In genomic region chr5:172283020-172283861, GRCh38 we compare ENCODE assay signal across 8 cellular contexts. TPM values are rescaled to one million over a fixed set of nuclear protein-coding genes. Genes with fewer than 3 reads are reported as not detected.
DNase-seq lines count a peak whose midpoint lies in the region; ATAC-seq and TF ChIP-seq lines count a peak whose summit lies in the region.

A gene with protein sequence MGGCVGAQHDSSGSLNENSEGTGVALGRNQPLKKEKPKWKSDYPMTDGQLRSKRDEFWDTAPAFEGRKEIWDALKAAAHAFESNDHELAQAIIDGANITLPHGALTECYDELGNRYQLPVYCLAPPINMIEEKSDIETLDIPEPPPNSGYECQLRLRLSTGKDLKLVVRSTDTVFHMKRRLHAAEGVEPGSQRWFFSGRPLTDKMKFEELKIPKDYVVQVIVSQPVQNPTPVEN (minus strand): TSS chr5:172283764. CDS start chr5:172283665, 99 bp downstream.

- no peaks in the 10 kb centered on the region for H3K27me3 ChIP-seq in CD4-positive, alpha-beta T cell (ENCODE audit: control insufficient read depth, insufficient read depth, low read length)
- H3K27me3 ChIP-seq in OCI-LY3 (ENCODE audit: low read depth, low read length) = peaks cover 12% of the 10 kb centered on the region

- POLR2A ChIA-PET in CD4-positive, alpha-beta T cell (lab: Charles Lee) = interaction anchor here (0.6 to 3.3 kb wide), 8 partner anchors 10 to 515 kb away, joined by 3 to 12 read pairs (median 3); partner anchors contain the start of gene FBXW11

- H2AFZ ChIP-seq in OCI-LY3 (ENCODE audit: low read depth, low read length) = peak within 1 kb of the TSS; percentile 84

- H3K4me2 ChIP-seq in OCI-LY3 (ENCODE audit: low read length) = peak within 1 kb of the TSS; percentile 84

- CTCF ChIA-PET in CD4-positive, alpha-beta T cell (lab: Charles Lee) = interaction anchor here (0.6 to 2.7 kb wide), 5 partner anchors 10 to 676 kb away, joined by 3 to 14 read pairs (median 4); partner anchors contain the start of genes RPL26L1 and STK10

- ATAC-seq in CD4-positive, alpha-beta T cell (ENCODE audit: poor library complexity) = peak; percentile 69
- ATAC-seq in GM19397 (IDR thresholded peaks at IDR 0.05; ENCODE audit: unreplicated experiment) (peak; percentile 93), HG03521 (IDR thresholded peaks at IDR 0.05; ENCODE audit: unreplicated experiment) (peak; percentile 91), naive B cell (ENCODE audit: low read depth in 2 of 2) (peak; percentile 82 to 84)
- peak; percentile 95 for ATAC-seq in stimulated activated memory B cell treated with anti-CD40 and anti-IgM and Interleukin-4, amounts not matched to agents 10 μg/mL and 1 μg/mL and 100 μg/mL, for 72 hours

- no peaks in the 10 kb centered on the region for H3K36me3 ChIP-seq in OCI-LY3 (replicated peaks; ENCODE audit: low read depth, low read length)

- no peak within 1 kb of the TSS for H3K27ac ChIP-seq in CD4-positive, alpha-beta T cell (ENCODE audit: low read depth, low read length)
- H3K27ac ChIP-seq in OCI-LY3 (ENCODE audit: low read length) = peak within 1 kb of the TSS; percentile 1; the same call in 1 of the 2 replicates

- peak in 9 of 10 experiments; percentile 37 to 76 (median 68) for DNase-seq in CD4-positive, alpha-beta T cell
- DNase-seq in activated T-helper 1 cell treated with anti-CD3 and anti-CD28 coated beads, Interleukin-12 subunit alpha, Interleukin-12 subunit beta, Interleukin-2, Interleukin-4 antibody, amounts not matched to agents 30 ng/mL and 10 ng/mL and 1 ng/mL, durations not matched to agents 14 hours and 24 hours and 36 hours (ENCODE audit: low spot score) = peak; percentile 74
- DNase-seq in fibroblast of gingiva (ENCODE audit: low read depth) = peak; percentile 50
- peak; percentile 86 for DNase-seq in naive B cell

- H3K27me3 Mint-ChIP-seq in CD4-positive, alpha-beta T cell = no peaks in the 10 kb centered on the region
- peaks cover 30% of the 10 kb centered on the region for H3K27me3 Mint-ChIP-seq in activated T-helper 1 cell treated with anti-CD3 and anti-CD28 coated beads, Interleukin-12 subunit alpha, Interleukin-12 subunit beta, Interleukin-2, Interleukin-4 antibody, amounts not matched to agents 30 ng/mL and 10 ng/mL and 1 ng/mL, durations not matched to agents 14 hours and 24 hours and 36 hours (ENCODE audit: insufficient read depth)
- H3K27me3 Mint-ChIP-seq in naive B cell = no peaks in the 10 kb centered on the region
- H3K27me3 Mint-ChIP-seq in stimulated activated memory B cell treated with anti-CD40 and anti-IgM and Interleukin-4, amounts not matched to agents 10 μg/mL and 1 μg/mL and 100 μg/mL, for 72 hours = no peaks in the 10 kb centered on the region

- H3K4me1 ChIP-seq in OCI-LY3 (ENCODE audit: low read length) = peaks cover 21% of the 10 kb centered on the region

- no peaks in the 10 kb centered on the region for H3K9me3 Mint-ChIP-seq in CD4-positive, alpha-beta T cell
- H3K9me3 Mint-ChIP-seq in activated T-helper 1 cell treated with anti-CD3 and anti-CD28 coated beads, Interleukin-12 subunit alpha, Interleukin-12 subunit beta, Interleukin-2, Interleukin-4 antibody, amounts not matched to agents 30 ng/mL and 10 ng/mL and 1 ng/mL, durations not matched to agents 14 hours and 24 hours and 36 hours = no peaks in the 10 kb centered on the region
- H3K9me3 Mint-ChIP-seq in naive B cell = no peaks in the 10 kb centered on the region
- peaks cover 2% of the 10 kb centered on the region for H3K9me3 Mint-ChIP-seq in stimulated activated memory B cell treated with anti-CD40 and anti-IgM and Interleukin-4, amounts not matched to agents 10 μg/mL and 1 μg/mL and 100 μg/mL, for 72 hours

- H3K4me1 Mint-ChIP-seq in CD4-positive, alpha-beta T cell (ENCODE audit: low read depth) = peaks cover 33% of the 10 kb centered on the region
- peaks cover 16% of the 10 kb centered on the region for H3K4me1 Mint-ChIP-seq in activated T-helper 1 cell treated with anti-CD3 and anti-CD28 coated beads, Interleukin-12 subunit alpha, Interleukin-12 subunit beta, Interleukin-2, Interleukin-4 antibody, amounts not matched to agents 30 ng/mL and 10 ng/mL and 1 ng/mL, durations not matched to agents 14 hours and 24 hours and 36 hours (ENCODE audit: low read depth)
- peaks cover 12 to 25% (median 20%) of the 10 kb centered on the region in 3 donors for H3K4me1 Mint-ChIP-seq in naive B cell
- H3K4me1 Mint-ChIP-seq in stimulated activated memory B cell treated with anti-CD40 and anti-IgM and Interleukin-4, amounts not matched to agents 10 μg/mL and 1 μg/mL and 100 μg/mL, for 72 hours = peaks cover 19% of the 10 kb centered on the region

- H3K27ac Mint-ChIP-seq in CD4-positive, alpha-beta T cell = peak within 1 kb of the TSS; percentile 68
- H3K27ac Mint-ChIP-seq in activated T-helper 1 cell treated with anti-CD3 and anti-CD28 coated beads, Interleukin-12 subunit alpha, Interleukin-12 subunit beta, Interleukin-2, Interleukin-4 antibody, amounts not matched to agents 30 ng/mL and 10 ng/mL and 1 ng/mL, durations not matched to agents 14 hours and 24 hours and 36 hours = peak within 1 kb of the TSS; percentile 73
- peak within 1 kb of the TSS; percentile 81 to 96 (median 93) for H3K27ac Mint-ChIP-seq in naive B cell
- peak within 1 kb of the TSS; percentile 82 for H3K27ac Mint-ChIP-seq in stimulated activated memory B cell treated with anti-CD40 and anti-IgM and Interleukin-4, amounts not matched to agents 10 μg/mL and 1 μg/mL and 100 μg/mL, for 72 hours

- peak; percentile 68 for TF ChIP-seq CTCF in CD4-positive, alpha-beta T cell (IDR thresholded peaks at IDR 0.05)
- TF ChIP-seq CTCF in OCI-LY3 (IDR thresholded peaks at IDR 0.05; ENCODE audit: low read depth, low read length) = peak; percentile 49

- H3K79me2 ChIP-seq in OCI-LY3 (ENCODE audit: low read length) = peaks cover 48% of the 10 kb centered on the region

- H3K9ac ChIP-seq in OCI-LY3 (ENCODE audit: low read length) = peak within 1 kb of the TSS; percentile 77

- peak within 1 kb of the TSS; percentile 95 for H3K4me3 Mint-ChIP-seq in CD4-positive, alpha-beta T cell
- peak within 1 kb of the TSS; percentile 87 for H3K4me3 Mint-ChIP-seq in activated T-helper 1 cell treated with anti-CD3 and anti-CD28 coated beads, Interleukin-12 subunit alpha, Interleukin-12 subunit beta, Interleukin-2, Interleukin-4 antibody, amounts not matched to agents 30 ng/mL and 10 ng/mL and 1 ng/mL, durations not matched to agents 14 hours and 24 hours and 36 hours
- peak within 1 kb of the TSS; percentile 86 to 97 (median 92) for H3K4me3 Mint-ChIP-seq in naive B cell
- peak within 1 kb of the TSS; percentile 90 for H3K4me3 Mint-ChIP-seq in stimulated activated memory B cell treated with anti-CD40 and anti-IgM and Interleukin-4, amounts not matched to agents 10 μg/mL and 1 μg/mL and 100 μg/mL, for 72 hours

- peaks cover 5% of the 10 kb centered on the region for H3K36me3 Mint-ChIP-seq in CD4-positive, alpha-beta T cell (ENCODE audit: low read depth)
- H3K36me3 Mint-ChIP-seq in activated T-helper 1 cell treated with anti-CD3 and anti-CD28 coated beads, Interleukin-12 subunit alpha, Interleukin-12 subunit beta, Interleukin-2, Interleukin-4 antibody, amounts not matched to agents 30 ng/mL and 10 ng/mL and 1 ng/mL, durations not matched to agents 14 hours and 24 hours and 36 hours (ENCODE audit: low read depth) = no peaks in the 10 kb centered on the region
- H3K36me3 Mint-ChIP-seq in naive B cell = no peaks in the 10 kb centered on the region
- peaks cover 4% of the 10 kb centered on the region for H3K36me3 Mint-ChIP-seq in stimulated activated memory B cell treated with anti-CD40 and anti-IgM and Interleukin-4, amounts not matched to agents 10 μg/mL and 1 μg/mL and 100 μg/mL, for 72 hours

- intact Hi-C loops in CD4-positive, alpha-beta T cell (cut with DNase I, micrococcal nuclease) = loop anchor here (2.0 to 10.0 kb wide), 4 partner anchors 94 to 896 kb away; partner anchors contain the start of genes NPM1 (in 1 of the 2), RPL26L1 (in 1 of the 2) and STK10 (in 1 of the 2)
- intact Hi-C loops in activated T-helper 1 cell treated with anti-CD3 and anti-CD28 coated beads, Interleukin-12 subunit alpha, Interleukin-12 subunit beta, Interleukin-2, Interleukin-4 antibody, amounts not matched to agents 30 ng/mL and 10 ng/mL and 1 ng/mL, durations not matched to agents 14 hours and 24 hours and 36 hours (cut with micrococcal nuclease) = loop anchor here (1.0 to 5.0 kb wide), 5 partner anchors 46 to 896 kb away; partner anchors contain the start of gene NPM1

- H3K4me3 ChIP-seq in OCI-LY3 (ENCODE audit: low read length) = peak within 1 kb of the TSS; percentile 88

- 0 out of 2 replicates have a peak, but pooled peaks cover 14% of the 10 kb centered on the region for H4K20me1 ChIP-seq in OCI-LY3 (ENCODE audit: insufficient read depth, low read length)

- H3K9me3 ChIP-seq in CD4-positive, alpha-beta T cell (ENCODE audit: control insufficient read depth, low read length) = no peaks in the 10 kb centered on the region
- H3K9me3 ChIP-seq in OCI-LY3 (ENCODE audit: insufficient read depth, low read length) = no peaks in the 10 kb centered on the region

RNA-seq across cellular contexts. Expression of the gene that starts here (rescaled TPM):
- 1 to 10 TPM in 1 of 2 experiments, under 1 TPM in 1; 0.66 to 1.1 TPM for total RNA-seq in CD4-positive, alpha-beta T cell
- 5.0 and 6.1 TPM in 2 replicates for total RNA-seq in activated T-helper 1 cell treated with anti-CD3 and anti-CD28 coated beads, Interleukin-12 subunit alpha, Interleukin-12 subunit beta, Interleukin-2, Interleukin-4 antibody, amounts not matched to agents 30 ng/mL and 10 ng/mL and 1 ng/mL, durations not matched to agents 14 hours and 24 hours and 36 hours
- 1 to 10 TPM in 5 of 6 donors, not detected in 1; 3.2 to 5.7 (median 4.1) TPM for polyA plus RNA-seq in naive B cell (ENCODE audit: low read depth in 6 of 6)
